Comparison of ENCODE assay signal across 18 cellular contexts in the genomic region with DNA sequence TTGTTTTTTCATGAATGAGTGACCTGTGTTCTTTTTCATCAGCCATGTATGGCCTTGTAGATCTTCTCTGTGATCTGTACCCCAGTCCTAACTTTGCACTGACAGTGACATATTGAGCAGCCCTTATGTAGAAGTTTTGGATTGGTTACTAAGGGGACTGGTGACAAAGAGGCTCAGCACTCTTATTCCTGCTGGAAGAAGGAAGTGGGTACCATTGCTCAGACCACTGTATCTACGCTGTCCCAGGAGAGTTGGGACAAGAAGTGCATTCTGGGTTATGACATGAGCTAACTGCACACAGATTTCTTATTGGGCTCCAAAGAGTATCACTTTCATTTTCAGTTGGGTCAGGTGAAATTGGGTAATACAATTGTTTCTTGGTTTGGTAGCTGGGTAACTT.
A peak's percentile ranks its signal among the peaks of the same experiment; 100 is the strongest.
DNase-seq lines count a peak whose midpoint lies in the region; ATAC-seq and TF ChIP-seq lines count a peak whose summit lies in the region.
"Had no signal": no experiment of that assay in that cellular context is flagged by ENCODE, and none has a peak within 500 bp of the region (broad histone marks: within the 10 kb centered on the region; RNA-seq: fewer than 3 reads in every experiment).

No MANE protein-coding gene starts in this region.

- intact Hi-C loops in right cardiac atrium (cut with DNase I) (no loop called here), left ventricle myocardium inferior (cut with micrococcal nuclease) (loop anchor here (5.0 kb wide), 1 partner anchor 574 kb away; no protein-coding TSS in a partner anchor)

- H3K27ac ChIP-seq in right cardiac atrium (ENCODE audit: low read length) (peak overlapping the region; percentile 8), left ventricle myocardium inferior (replicated peaks) (no peak overlapping the region)
- H3K27ac ChIP-seq: testis had no signal

- TF ChIP-seq CTCF in left ventricle myocardium inferior (IDR thresholded peaks at IDR 0.05; ENCODE audit: borderline replicate concordance): no peak
- no peak for TF ChIP-seq CTCF in NB4 (IDR thresholded peaks at IDR 0.05; ENCODE audit: low read depth, low read length)
- TF ChIP-seq CTCF in fibroblast of villous mesenchyme (IDR thresholded peaks at IDR 0.05; ENCODE audit: insufficient read depth, low read depth, low read length): no peak

- ATAC-seq in right cardiac atrium (no peak), HG03139 (IDR thresholded peaks at IDR 0.05; ENCODE audit: unreplicated experiment) (no peak), HG02588 (IDR thresholded peaks at IDR 0.05; ENCODE audit: unreplicated experiment) (no peak)
- ATAC-seq in natural killer cell treated with Interleukin-12 subunit alpha and Interleukin-12 subunit beta and Interleukin-15 and Interleukin-18, amount 100 ng/mL, for 72 hours: no peak

- H3K4me1 Mint-ChIP-seq in natural killer cell treated with Interleukin-12 subunit alpha and Interleukin-12 subunit beta and Interleukin-15 and Interleukin-18, amount 100 ng/mL, for 72 hours (ENCODE audit: low read depth in 2 of 2): no peaks in the 10 kb centered on the region
- H3K4me1 Mint-ChIP-seq: central memory CD8-positive, alpha-beta T cell had no signal

- H3K27me3 Mint-ChIP-seq in natural killer cell treated with Interleukin-12 subunit alpha and Interleukin-12 subunit beta and Interleukin-15 and Interleukin-18, amount 100 ng/mL, for 72 hours: peaks cover 11 to 25% of the 10 kb centered on the region in 2 donors

- H3K9me3 Mint-ChIP-seq in natural killer cell treated with Interleukin-12 subunit alpha and Interleukin-12 subunit beta and Interleukin-15 and Interleukin-18, amount 100 ng/mL, for 72 hours: no peaks in the 10 kb centered on the region
- H3K9me3 Mint-ChIP-seq: activated naive CD4-positive, alpha-beta T cell treated with anti-CD3 and anti-CD28 coated beads, Interleukin-2, amount 10 ng/mL, durations not matched to agents 7 days and 5 days; central memory CD8-positive, alpha-beta T cell had no signal

- H3K9me3 ChIP-seq in right cardiac atrium (ENCODE audit: control insufficient read depth, low read length) (no peaks in the 10 kb centered on the region), left ventricle myocardium inferior (replicated peaks) (no peaks in the 10 kb centered on the region)
- H3K9me3 ChIP-seq: testis had no signal

- peaks cover 19% of the 10 kb centered on the region for H3K36me3 ChIP-seq in left ventricle myocardium inferior

- H3K4me3 ChIP-seq in right cardiac atrium (ENCODE audit: low read length): no peak overlapping the region
- H3K4me3 ChIP-seq in left ventricle myocardium inferior: no peak overlapping the region
- no peak overlapping the region for H3K4me3 ChIP-seq in NB4 (ENCODE audit: low read depth, low read length)
- no peak overlapping the region for H3K4me3 ChIP-seq in fibroblast of villous mesenchyme (ENCODE audit: low read depth, low read length)
- H3K4me3 ChIP-seq: lung, testis had no signal

- peaks cover 5% of the 10 kb centered on the region for H3K4me1 ChIP-seq in right cardiac atrium (ENCODE audit: control insufficient read depth, insufficient read depth, low read length)
- H3K4me1 ChIP-seq in left ventricle myocardium inferior: peaks cover 53% of the 10 kb centered on the region
- H3K4me1 ChIP-seq: testis had no signal

- 97% methylated on average over 1 of the region's 1 CpG for WGBS in right cardiac atrium

- no peak for TF ChIP-seq POLR2A in NB4 (IDR thresholded peaks at IDR 0.05; ENCODE audit: extremely low read depth, insufficient read length)

- H3K4me3 Mint-ChIP-seq in natural killer cell treated with Interleukin-12 subunit alpha and Interleukin-12 subunit beta and Interleukin-15 and Interleukin-18, amount 100 ng/mL, for 72 hours: no peak overlapping the region
- H3K4me3 Mint-ChIP-seq: activated naive CD4-positive, alpha-beta T cell treated with anti-CD3 and anti-CD28 coated beads, Interleukin-2, amount 10 ng/mL, durations not matched to agents 7 days and 5 days; central memory CD8-positive, alpha-beta T cell had no signal

- no peak overlapping the region for H3K27ac Mint-ChIP-seq in natural killer cell treated with Interleukin-12 subunit alpha and Interleukin-12 subunit beta and Interleukin-15 and Interleukin-18, amount 100 ng/mL, for 72 hours
- H3K27ac Mint-ChIP-seq: activated naive CD4-positive, alpha-beta T cell treated with anti-CD3 and anti-CD28 coated beads, Interleukin-2, amount 10 ng/mL, durations not matched to agents 7 days and 5 days had no signal

- DNase-seq in right cardiac atrium (no peak), left ventricle myocardium inferior (no peak), NB4 (ENCODE audit: low read depth) (peak; percentile 17), fibroblast of villous mesenchyme (ENCODE audit: low read depth) (peak; percentile 43), DMS53 (lab: John Stamatoyannopoulos, UW) (no peak)
- DNase-seq in natural killer cell treated with Interleukin-12 subunit alpha and Interleukin-12 subunit beta and Interleukin-15 and Interleukin-18, amount 100 ng/mL, for 72 hours (ENCODE audit: low spot score): no peak
- DNase-seq: activated CD4-positive, CD25-positive, alpha-beta regulatory T cell; activated CD8-positive, alpha-beta memory T cell treated with anti-CD3 and anti-CD28 coated beads, Interleukin-2, amount 50 U/mL, for 4 hours; activated naive CD4-positive, alpha-beta T cell treated with anti-CD3 and anti-CD28 coated beads, Interleukin-2, amount 10 ng/mL, durations not matched to agents 7 days and 5 days; Calu3; hypothalamus; KG1; NCI-H2081 treated with DMSO at 0.1 percent for 48 hours; testis had no signal

- H3K27me3 ChIP-seq in right cardiac atrium (ENCODE audit: control insufficient read depth, insufficient read depth) (no peaks in the 10 kb centered on the region), left ventricle myocardium inferior (ENCODE audit: low read depth) (no peaks in the 10 kb centered on the region)
- H3K27me3 ChIP-seq: testis had no signal

- H3K36me3 Mint-ChIP-seq in natural killer cell treated with Interleukin-12 subunit alpha and Interleukin-12 subunit beta and Interleukin-15 and Interleukin-18, amount 100 ng/mL, for 72 hours: no peaks in the 10 kb centered on the region
- H3K36me3 Mint-ChIP-seq: activated naive CD4-positive, alpha-beta T cell treated with anti-CD3 and anti-CD28 coated beads, Interleukin-2, amount 10 ng/mL, durations not matched to agents 7 days and 5 days had no signal

Comparison
In these comparisons a context has a peak if more than half of its experiments do, and no peak if none do; other contexts are left out.
1. DNase-seq: peak in NB4 (single experiment) and fibroblast of villous mesenchyme (single experiment); none in right cardiac atrium (0 of 3), left ventricle myocardium inferior (single experiment), natural killer cell treated with Interleukin-12 subunit alpha and Interleukin-12 subunit beta and Interleukin-15 and Interleukin-18, amount 100 ng/mL, for 72 hours (single experiment) and DMS53 (single experiment).